In the genomic region with DNA sequence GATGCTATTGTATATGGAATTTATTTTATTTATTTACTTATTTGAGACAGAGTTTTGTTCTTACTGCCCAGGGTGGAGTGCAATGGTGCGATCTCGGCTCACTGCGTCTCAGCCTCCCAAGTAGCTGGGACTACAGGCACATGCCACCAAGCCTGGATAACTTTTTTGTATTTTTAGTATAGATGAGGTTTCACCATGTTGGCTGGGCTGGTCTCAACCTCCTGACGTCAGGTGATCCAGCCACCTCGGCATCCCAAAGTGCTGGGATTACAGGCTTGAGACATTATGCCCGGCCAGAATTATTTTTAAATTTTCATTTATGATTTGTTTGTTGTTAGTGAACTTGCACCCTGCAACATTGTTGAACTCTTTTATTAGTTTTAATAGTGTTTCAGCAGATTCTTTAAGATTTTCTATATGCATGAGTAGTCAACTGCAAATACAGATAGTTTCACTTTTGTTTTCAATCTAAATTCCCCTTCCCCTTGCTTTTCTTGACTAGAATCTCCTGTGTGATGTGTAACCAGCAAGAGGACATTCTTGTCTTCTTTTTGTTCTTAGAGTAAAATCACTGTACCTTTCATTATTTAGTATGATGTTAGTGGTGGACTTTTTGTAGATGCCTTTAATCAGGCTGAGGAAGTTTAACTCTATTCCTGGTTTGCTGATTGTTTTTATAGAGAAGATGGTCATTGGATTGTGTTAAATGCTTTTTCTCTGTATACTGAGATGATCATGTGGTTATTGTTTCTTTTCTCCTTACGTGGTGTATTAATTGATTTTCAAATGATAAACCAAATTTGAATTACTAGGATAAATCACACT, we compare ENCODE assay signal across 8 cellular contexts.
DNase-seq lines count a peak whose midpoint lies in the region; ATAC-seq, FAIRE-seq and TF ChIP-seq lines count a peak whose summit lies in the region.

No MANE protein-coding gene starts in this region.

- TF ChIP-seq CTCF in D721Med (IDR thresholded peaks at IDR 0.05; ENCODE audit: insufficient read depth, missing control alignments) (no peak), foreskin fibroblast (IDR thresholded peaks at IDR 0.05; ENCODE audit: low read depth, low read length) (no peak)

- DNase-seq in D721Med (ENCODE audit: insufficient read length, low spot score): no peak
- peak; percentile 25 for DNase-seq in central memory CD4-positive, alpha-beta T cell
- DNase-seq in urothelium cell line (ENCODE audit: low spot score): no peak
- no peak for DNase-seq in foreskin fibroblast
- DNase-seq in EL: no peak
- no peak for DNase-seq in hypothalamus (lab: John Stamatoyannopoulos, UW)

- ATAC-seq in GM19438 (IDR thresholded peaks at IDR 0.05; ENCODE audit: low read depth, unreplicated experiment) (peak; percentile 91), HG03354 (IDR thresholded peaks at IDR 0.05; ENCODE audit: poor library complexity, severe bottlenecking, unreplicated experiment) (peak; percentile 96)

- FAIRE-seq in D721Med (lab: Jason Lieb, UNC) (peak; percentile 66), urothelium cell line (lab: Jason Lieb, UNC) (no peak)

- H3K4me3 ChIP-seq in foreskin fibroblast (ENCODE audit: low read depth in 1 of 2, low read length in 2 of 2): no peak overlapping the region
